In the genomic region with DNA sequence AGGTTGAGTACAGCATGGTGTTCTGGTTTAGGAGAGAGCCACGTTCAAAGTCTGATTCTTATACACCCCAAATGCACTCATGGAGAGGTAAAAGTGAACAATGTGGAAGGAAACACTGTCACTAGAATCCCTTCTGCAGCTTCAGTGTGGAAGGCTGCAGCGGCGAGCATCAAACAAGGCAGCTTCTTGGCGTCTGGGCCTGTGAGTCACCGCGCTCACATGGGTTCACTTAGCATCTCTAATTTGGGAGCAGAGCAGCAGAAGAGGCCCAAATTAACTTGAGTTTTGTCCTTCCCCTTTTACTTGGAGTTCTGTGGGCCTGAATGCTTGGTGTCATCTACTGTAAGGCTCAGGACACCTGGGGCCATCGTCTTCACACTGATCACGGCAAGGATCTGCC, we compare ENCODE assay signal across 1 cellular context.
A peak's percentile ranks its signal among the peaks of the same experiment; 100 is the strongest.
TF ChIP-seq lines count a peak whose summit lies in the region.

No MANE protein-coding gene starts in this region.

TF ChIP-seq in HepG2, 621 proteins besides CTCF, POLR2A, EP300 and RAD21:
- TF ChIP-seq, protein P1, sequence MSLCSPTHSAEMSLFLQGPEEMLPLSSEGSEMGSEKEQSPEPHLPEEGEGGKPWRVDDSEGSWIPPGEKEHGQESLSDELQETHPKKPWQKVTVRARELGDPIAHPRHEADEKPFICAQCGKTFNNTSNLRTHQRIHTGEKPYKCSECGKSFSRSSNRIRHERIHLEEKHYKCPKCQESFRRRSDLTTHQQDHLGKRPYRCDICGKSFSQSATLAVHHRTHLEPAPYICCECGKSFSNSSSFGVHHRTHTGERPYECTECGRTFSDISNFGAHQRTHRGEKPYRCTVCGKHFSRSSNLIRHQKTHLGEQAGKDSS (CRISPR knock-in tag; IDR thresholded peaks at IDR 0.05; ENCODE audit: borderline replicate concordance, low read depth), result no peak
- TF ChIP-seq, protein P2, sequence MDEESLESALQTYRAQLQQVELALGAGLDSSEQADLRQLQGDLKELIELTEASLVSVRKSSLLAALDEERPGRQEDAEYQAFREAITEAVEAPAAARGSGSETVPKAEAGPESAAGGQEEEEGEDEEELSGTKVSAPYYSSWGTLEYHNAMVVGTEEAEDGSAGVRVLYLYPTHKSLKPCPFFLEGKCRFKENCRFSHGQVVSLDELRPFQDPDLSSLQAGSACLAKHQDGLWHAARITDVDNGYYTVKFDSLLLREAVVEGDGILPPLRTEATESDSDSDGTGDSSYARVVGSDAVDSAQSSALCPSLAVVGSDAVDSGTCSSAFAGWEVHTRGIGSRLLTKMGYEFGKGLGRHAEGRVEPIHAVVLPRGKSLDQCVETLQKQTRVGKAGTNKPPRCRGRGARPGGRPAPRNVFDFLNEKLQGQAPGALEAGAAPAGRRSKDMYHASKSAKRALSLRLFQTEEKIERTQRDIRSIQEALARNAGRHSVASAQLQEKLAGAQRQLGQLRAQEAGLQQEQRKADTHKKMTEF (CRISPR knock-in tag; IDR thresholded peaks at IDR 0.05), result no peak
- no peak for TF ChIP-seq SNRNP70 (IDR thresholded peaks at IDR 0.05; ENCODE audit: low read depth, low read length)
- TF ChIP-seq, protein P3, sequence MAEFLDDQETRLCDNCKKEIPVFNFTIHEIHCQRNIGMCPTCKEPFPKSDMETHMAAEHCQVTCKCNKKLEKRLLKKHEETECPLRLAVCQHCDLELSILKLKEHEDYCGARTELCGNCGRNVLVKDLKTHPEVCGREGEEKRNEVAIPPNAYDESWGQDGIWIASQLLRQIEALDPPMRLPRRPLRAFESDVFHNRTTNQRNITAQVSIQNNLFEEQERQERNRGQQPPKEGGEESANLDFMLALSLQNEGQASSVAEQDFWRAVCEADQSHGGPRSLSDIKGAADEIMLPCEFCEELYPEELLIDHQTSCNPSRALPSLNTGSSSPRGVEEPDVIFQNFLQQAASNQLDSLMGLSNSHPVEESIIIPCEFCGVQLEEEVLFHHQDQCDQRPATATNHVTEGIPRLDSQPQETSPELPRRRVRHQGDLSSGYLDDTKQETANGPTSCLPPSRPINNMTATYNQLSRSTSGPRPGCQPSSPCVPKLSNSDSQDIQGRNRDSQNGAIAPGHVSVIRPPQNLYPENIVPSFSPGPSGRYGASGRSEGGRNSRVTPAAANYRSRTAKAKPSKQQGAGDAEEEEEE (CRISPR knock-in tag; IDR thresholded peaks at IDR 0.05; ENCODE audit: borderline replicate concordance), result no peak
- TF ChIP-seq, protein P4, sequence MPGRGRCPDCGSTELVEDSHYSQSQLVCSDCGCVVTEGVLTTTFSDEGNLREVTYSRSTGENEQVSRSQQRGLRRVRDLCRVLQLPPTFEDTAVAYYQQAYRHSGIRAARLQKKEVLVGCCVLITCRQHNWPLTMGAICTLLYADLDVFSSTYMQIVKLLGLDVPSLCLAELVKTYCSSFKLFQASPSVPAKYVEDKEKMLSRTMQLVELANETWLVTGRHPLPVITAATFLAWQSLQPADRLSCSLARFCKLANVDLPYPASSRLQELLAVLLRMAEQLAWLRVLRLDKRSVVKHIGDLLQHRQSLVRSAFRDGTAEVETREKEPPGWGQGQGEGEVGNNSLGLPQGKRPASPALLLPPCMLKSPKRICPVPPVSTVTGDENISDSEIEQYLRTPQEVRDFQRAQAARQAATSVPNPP (CRISPR knock-in tag; IDR thresholded peaks at IDR 0.05), result no peak
- no peak for TF ChIP-seq ZSCAN9 (CRISPR knock-in tag; IDR thresholded peaks at IDR 0.05; ENCODE audit: borderline replicate concordance)
- TF ChIP-seq ZNF431 (CRISPR knock-in tag; IDR thresholded peaks at IDR 0.05; ENCODE audit: borderline replicate concordance, low read depth), result no peak
- 0 out of 2 replicates have a peak, but pooled peaks have one; percentile 36 for TF ChIP-seq ZNF138 (CRISPR knock-in tag; IDR thresholded peaks at IDR 0.05; ENCODE audit: low read depth)
- TF ChIP-seq ARHGAP35 (CRISPR knock-in tag; IDR thresholded peaks at IDR 0.05; ENCODE audit: borderline replicate concordance), result no peak
- no peak for TF ChIP-seq IKZF4 (CRISPR knock-in tag; IDR thresholded peaks at IDR 0.05; ENCODE audit: borderline replicate concordance, low read depth, not compliant biosample characterization)
- TF ChIP-seq FOSL2 (CRISPR knock-in tag; IDR thresholded peaks at IDR 0.05), result peak; percentile 39; the same call in 1 of the 2 replicates
- TF ChIP-seq, protein P5, sequence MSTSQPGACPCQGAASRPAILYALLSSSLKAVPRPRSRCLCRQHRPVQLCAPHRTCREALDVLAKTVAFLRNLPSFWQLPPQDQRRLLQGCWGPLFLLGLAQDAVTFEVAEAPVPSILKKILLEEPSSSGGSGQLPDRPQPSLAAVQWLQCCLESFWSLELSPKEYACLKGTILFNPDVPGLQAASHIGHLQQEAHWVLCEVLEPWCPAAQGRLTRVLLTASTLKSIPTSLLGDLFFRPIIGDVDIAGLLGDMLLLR (CRISPR knock-in tag; IDR thresholded peaks at IDR 0.05), result no peak
